In the genomic region with DNA sequence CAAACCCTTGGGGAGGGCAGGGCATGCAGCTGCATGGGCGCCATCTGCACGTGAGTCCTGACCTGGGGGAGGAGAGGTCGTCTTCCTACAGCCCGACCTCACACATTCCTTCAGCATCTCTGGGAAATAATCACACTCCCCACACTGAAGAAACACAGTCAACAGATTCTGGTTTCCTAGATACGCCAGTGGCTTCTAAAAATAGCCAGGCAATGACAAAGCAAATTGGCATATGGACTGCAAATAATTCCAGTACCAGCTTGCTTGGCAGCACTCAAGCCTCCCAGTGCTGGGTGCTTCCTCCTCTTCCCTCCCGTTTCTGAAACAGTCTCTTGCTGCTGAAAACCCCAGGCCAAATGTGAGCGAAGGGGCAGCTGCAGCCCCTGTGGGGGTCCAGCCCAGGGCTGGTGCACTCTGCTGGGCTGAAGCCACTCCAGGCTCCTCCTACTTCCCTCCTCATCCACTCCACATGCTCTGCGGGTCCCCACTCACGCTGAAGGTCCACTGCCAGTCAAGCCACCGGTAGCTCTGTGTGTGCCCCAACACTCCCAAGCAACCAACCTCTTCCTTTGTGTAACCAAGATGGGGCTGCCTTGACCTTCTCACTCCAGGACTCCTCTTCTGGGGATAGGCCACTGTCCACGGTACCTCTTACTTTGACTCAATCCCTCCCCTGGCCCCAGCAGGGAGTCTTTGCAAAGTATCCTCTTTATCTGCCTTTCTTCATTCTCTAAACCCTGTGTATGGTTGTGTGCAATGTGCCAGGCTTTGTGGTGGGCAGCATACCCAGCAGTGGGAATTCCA, we compare ENCODE assay signal across 9 cellular contexts.
DNase-seq lines count a peak whose midpoint lies in the region; ATAC-seq, FAIRE-seq and TF ChIP-seq lines count a peak whose summit lies in the region.
"Had no signal": no experiment of that assay in that cellular context is flagged by ENCODE, and none has a peak within 500 bp of the region (broad histone marks: within the 10 kb centered on the region; RNA-seq: fewer than 3 reads in every experiment).

No MANE protein-coding gene starts in this region.

- intact Hi-C loops in body of pancreas (cut with DNase I), result no loop called here

- peak; percentile 85 for ATAC-seq in body of pancreas
- peak; percentile 53 for ATAC-seq in left lobe of liver
- no peak for ATAC-seq in HG03196 (IDR thresholded peaks at IDR 0.05; ENCODE audit: unreplicated experiment)

- no peaks in the 10 kb centered on the region for H3K36me3 ChIP-seq in body of pancreas (replicated peaks in 1 of 2; ENCODE audit: insufficient read depth in 1 of 2, low read depth in 2 of 2)

- no peak overlapping the region for H3K4me3 ChIP-seq in body of pancreas

- H3K27me3 ChIP-seq in body of pancreas, result no peaks in the 10 kb centered on the region

- no peak for TF ChIP-seq POLR2A in body of pancreas (IDR thresholded peaks at IDR 0.05)

- peak overlapping the region in 2 of 4 donors; percentile 5 to 10 for H3K27ac ChIP-seq in body of pancreas

- no peak for TF ChIP-seq CTCF in body of pancreas (IDR thresholded peaks at IDR 0.05)

- WGBS in body of pancreas, 2 donors, result 27 to 50% methylated on average over 11 of the region's 11 CpGs

- no peak for FAIRE-seq in RCC 7860 (lab: Jason Lieb, UNC)
- FAIRE-seq: TTC549 had no signal

- no peaks in the 10 kb centered on the region for H3K9me3 ChIP-seq in body of pancreas

- peak; percentile 72 for DNase-seq in A172 (ENCODE audit: low spot score)
- DNase-seq in NCI-H1092 treated with DMSO at 0.1 percent for 48 hours (lab: John Stamatoyannopoulos, UW), result peak; percentile 70
- DNase-seq in body of pancreas, result peak; percentile 40 to 64 (median 58)
- DNase-seq in left lobe of liver (ENCODE audit: low spot score), result no peak
- no peak for DNase-seq in NOMO-1 treated with dmso at 0.1 percent for 144 hours (lab: John Stamatoyannopoulos, UW; ENCODE audit: unreplicated experiment)
- DNase-seq in NCI-H128 (lab: John Stamatoyannopoulos, UW; ENCODE audit: unreplicated experiment), result no peak
- no peak for DNase-seq in RCC 7860 (ENCODE audit: low spot score)

- peaks cover 10% of the 10 kb centered on the region for H3K4me1 ChIP-seq in body of pancreas

Comparison
In these comparisons a context has a peak if more than half of its experiments do, and no peak if none do; other contexts are left out.
1. DNase-seq: peak in A172 (single experiment), NCI-H1092 treated with DMSO at 0.1 percent for 48 hours (single experiment) and body of pancreas (4 of 4); none in left lobe of liver (single experiment), NOMO-1 treated with dmso at 0.1 percent for 144 hours (single experiment), NCI-H128 (single experiment) and RCC 7860 (single experiment).